1 cellular context compared by ENCODE assay signal in the genomic region with DNA sequence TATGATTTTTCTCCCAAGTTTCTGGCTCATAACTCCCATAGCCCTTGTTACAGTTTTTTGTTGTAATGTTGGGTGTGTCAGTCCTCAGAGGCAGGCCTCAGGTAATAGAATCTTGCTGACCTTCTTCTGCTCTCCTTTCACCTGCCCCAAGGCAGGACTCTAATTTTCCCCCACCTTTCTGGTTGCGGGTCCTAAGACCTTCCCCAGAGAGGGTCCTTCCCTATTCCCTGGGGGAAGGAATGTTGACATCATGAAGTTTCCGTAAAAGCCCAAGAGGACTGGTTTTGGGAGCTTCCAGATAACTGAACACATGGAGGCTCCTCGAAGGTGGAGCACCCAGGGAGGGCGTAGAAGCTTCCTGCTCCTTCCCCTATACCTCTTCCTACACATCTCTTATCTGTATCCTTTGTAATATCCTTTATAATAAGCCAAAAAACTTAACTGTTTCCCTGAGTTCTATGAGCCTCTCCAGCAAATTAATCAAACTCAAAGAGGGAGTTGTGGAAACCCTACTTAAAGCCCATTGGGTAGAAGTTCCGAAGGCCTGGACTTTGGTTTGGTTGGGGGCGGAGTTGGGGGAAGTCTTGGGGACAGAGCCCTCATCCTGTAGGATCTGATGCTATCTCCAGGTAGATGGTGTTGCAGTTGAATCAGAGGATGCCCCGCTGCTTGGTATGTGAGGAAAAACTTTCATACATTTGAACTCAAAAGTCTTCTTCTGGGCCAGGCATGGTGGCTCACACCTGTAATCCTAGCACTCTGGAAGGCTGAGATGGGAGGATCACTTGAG.
TF ChIP-seq lines count a peak whose summit lies in the region.

No MANE protein-coding gene starts in this region.

TF ChIP-seq in IMR-90, 13 proteins besides CTCF, POLR2A, EP300 and RAD21:
- TF ChIP-seq CEBPB (IDR thresholded peaks at IDR 0.05; ENCODE audit: low read depth, low read length) (no peak), FOS (IDR thresholded peaks at IDR 0.05; ENCODE audit: low read depth, low read length) (no peak), RFX5 (IDR thresholded peaks at IDR 0.05; ENCODE audit: low read depth, low read length) (no peak), SMC3 (IDR thresholded peaks at IDR 0.05; ENCODE audit: low read depth, low read length) (no peak), BHLHE40 (IDR thresholded peaks at IDR 0.05; ENCODE audit: low read depth, low read length) (no peak), RCOR1 (IDR thresholded peaks at IDR 0.05; ENCODE audit: insufficient replicate concordance, low read length) (no peak), MAZ (IDR thresholded peaks at IDR 0.05; ENCODE audit: borderline replicate concordance, low read depth, low read length) (no peak), NFE2L2 (IDR thresholded peaks at IDR 0.05; ENCODE audit: low read depth, low read length) (no peak), MAFK (IDR thresholded peaks at IDR 0.05; ENCODE audit: low read depth, low read length) (no peak), CHD1 (IDR thresholded peaks at IDR 0.05; ENCODE audit: low read depth, low read length) (no peak), MXI1 (IDR thresholded peaks at IDR 0.05; ENCODE audit: borderline replicate concordance, low read depth, low read length) (no peak)
- TF ChIP-seq, protein P1, sequence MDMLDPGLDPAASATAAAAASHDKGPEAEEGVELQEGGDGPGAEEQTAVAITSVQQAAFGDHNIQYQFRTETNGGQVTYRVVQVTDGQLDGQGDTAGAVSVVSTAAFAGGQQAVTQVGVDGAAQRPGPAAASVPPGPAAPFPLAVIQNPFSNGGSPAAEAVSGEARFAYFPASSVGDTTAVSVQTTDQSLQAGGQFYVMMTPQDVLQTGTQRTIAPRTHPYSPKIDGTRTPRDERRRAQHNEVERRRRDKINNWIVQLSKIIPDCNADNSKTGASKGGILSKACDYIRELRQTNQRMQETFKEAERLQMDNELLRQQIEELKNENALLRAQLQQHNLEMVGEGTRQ (IDR thresholded peaks at IDR 0.05; ENCODE audit: low read depth, low read length), result no peak
- TF ChIP-seq, protein P2, sequence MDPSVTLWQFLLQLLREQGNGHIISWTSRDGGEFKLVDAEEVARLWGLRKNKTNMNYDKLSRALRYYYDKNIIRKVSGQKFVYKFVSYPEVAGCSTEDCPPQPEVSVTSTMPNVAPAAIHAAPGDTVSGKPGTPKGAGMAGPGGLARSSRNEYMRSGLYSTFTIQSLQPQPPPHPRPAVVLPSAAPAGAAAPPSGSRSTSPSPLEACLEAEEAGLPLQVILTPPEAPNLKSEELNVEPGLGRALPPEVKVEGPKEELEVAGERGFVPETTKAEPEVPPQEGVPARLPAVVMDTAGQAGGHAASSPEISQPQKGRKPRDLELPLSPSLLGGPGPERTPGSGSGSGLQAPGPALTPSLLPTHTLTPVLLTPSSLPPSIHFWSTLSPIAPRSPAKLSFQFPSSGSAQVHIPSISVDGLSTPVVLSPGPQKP (IDR thresholded peaks at IDR 0.05; ENCODE audit: borderline replicate concordance, low read depth, low read length), result no peak
